Comparison of ENCODE assay signal across 1 cellular context in the genomic region with DNA sequence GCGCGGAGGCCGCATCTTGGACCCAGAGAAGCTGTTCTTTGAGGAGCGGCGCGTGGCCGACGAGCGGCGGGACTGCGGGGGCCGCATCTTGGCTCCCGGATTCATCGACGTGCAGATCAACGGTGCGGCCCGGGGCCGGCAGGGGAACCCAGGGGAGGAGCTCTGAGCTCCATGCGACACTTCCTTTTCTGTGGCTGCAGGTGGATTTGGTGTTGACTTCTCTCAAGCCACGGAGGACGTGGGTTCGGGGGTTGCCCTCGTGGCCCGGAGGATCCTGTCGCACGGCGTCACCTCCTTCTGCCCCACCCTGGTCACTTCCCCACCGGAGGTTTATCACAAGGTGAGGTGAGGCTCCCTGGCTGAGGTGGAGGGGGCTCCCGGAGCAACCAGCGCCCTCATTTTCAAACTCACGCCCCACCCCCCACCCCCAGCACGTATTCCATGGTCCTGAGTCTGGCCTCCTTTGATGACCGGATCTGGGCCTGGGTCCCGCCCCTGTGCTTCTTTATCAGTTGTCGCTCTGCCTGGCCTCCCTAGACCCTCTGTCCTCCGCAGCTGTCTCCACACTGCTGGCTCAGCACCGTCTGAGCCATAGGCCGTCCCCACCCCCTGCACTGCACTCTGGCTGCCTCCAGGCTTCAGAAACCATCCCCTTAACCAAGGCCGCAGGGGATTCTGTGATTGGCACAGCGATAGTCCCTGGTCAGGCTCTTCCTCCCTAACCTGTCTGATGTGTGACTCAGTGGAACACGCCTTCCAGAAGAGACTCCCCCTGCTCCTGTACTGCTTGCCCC.
TF ChIP-seq lines count a peak whose summit lies in the region.

No MANE protein-coding gene starts in this region.

TF ChIP-seq in HepG2, 621 proteins besides CTCF, POLR2A, EP300 and RAD21 (continued from another document and continues in another):
- TF ChIP-seq, protein P1, sequence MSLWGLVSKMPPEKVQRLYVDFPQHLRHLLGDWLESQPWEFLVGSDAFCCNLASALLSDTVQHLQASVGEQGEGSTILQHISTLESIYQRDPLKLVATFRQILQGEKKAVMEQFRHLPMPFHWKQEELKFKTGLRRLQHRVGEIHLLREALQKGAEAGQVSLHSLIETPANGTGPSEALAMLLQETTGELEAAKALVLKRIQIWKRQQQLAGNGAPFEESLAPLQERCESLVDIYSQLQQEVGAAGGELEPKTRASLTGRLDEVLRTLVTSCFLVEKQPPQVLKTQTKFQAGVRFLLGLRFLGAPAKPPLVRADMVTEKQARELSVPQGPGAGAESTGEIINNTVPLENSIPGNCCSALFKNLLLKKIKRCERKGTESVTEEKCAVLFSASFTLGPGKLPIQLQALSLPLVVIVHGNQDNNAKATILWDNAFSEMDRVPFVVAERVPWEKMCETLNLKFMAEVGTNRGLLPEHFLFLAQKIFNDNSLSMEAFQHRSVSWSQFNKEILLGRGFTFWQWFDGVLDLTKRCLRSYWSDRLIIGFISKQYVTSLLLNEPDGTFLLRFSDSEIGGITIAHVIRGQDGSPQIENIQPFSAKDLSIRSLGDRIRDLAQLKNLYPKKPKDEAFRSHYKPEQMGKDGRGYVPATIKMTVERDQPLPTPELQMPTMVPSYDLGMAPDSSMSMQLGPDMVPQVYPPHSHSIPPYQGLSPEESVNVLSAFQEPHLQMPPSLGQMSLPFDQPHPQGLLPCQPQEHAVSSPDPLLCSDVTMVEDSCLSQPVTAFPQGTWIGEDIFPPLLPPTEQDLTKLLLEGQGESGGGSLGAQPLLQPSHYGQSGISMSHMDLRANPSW (CRISPR knock-in tag; IDR thresholded peaks at IDR 0.05; ENCODE audit: borderline replicate concordance): no peak
- no peak for TF ChIP-seq KLF15 (CRISPR knock-in tag; IDR thresholded peaks at IDR 0.05; ENCODE audit: borderline replicate concordance)
- no peak for TF ChIP-seq ZNF329 (CRISPR knock-in tag; IDR thresholded peaks at IDR 0.05; ENCODE audit: low read depth)
- TF ChIP-seq ZFP36 (IDR thresholded peaks at IDR 0.05; ENCODE audit: borderline replicate concordance, low read depth, low read length, partially characterized antibody): no peak
- TF ChIP-seq POLR2G (IDR thresholded peaks at IDR 0.05; ENCODE audit: low read depth, low read length): peak; percentile 59
- peak; percentile 48; the same call in 1 of the 2 replicates for TF ChIP-seq ZNF605 (CRISPR knock-in tag; IDR thresholded peaks at IDR 0.05)
- TF ChIP-seq ZFX (CRISPR knock-in tag; IDR thresholded peaks at IDR 0.05; ENCODE audit: low read depth): peak; percentile 71
- TF ChIP-seq, protein P2, sequence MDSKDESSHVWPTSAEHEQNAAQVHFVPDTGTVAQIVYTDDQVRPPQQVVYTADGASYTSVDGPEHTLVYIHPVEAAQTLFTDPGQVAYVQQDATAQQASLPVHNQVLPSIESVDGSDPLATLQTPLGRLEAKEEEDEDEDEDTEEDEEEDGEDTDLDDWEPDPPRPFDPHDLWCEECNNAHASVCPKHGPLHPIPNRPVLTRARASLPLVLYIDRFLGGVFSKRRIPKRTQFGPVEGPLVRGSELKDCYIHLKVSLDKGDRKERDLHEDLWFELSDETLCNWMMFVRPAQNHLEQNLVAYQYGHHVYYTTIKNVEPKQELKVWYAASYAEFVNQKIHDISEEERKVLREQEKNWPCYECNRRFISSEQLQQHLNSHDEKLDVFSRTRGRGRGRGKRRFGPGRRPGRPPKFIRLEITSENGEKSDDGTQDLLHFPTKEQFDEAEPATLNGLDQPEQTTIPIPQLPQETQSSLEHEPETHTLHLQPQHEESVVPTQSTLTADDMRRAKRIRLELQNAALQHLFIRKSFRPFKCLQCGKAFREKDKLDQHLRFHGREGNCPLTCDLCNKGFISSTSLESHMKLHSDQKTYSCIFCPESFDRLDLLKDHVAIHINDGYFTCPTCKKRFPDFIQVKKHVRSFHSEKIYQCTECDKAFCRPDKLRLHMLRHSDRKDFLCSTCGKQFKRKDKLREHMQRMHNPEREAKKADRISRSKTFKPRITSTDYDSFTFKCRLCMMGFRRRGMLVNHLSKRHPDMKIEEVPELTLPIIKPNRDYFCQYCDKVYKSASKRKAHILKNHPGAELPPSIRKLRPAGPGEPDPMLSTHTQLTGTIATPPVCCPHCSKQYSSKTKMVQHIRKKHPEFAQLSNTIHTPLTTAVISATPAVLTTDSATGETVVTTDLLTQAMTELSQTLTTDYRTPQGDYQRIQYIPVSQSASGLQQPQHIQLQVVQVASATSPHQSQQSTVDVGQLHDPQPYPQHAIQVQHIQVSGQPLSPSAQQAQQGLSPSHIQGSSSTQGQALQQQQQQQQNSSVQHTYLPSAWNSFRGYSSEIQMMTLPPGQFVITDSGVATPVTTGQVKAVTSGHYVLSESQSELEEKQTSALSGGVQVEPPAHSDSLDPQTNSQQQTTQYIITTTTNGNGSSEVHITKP (CRISPR knock-in tag; IDR thresholded peaks at IDR 0.05; ENCODE audit: low read depth): no peak
- TF ChIP-seq FLYWCH1 (CRISPR knock-in tag; IDR thresholded peaks at IDR 0.05): no peak
- TF ChIP-seq ZNF644 (CRISPR knock-in tag; IDR thresholded peaks at IDR 0.05; ENCODE audit: low read depth): no peak
- peak; percentile 96 for TF ChIP-seq ZNF205 (CRISPR knock-in tag; IDR thresholded peaks at IDR 0.05)
- TF ChIP-seq ZNF292 (CRISPR knock-in tag; IDR thresholded peaks at IDR 0.05; ENCODE audit: borderline replicate concordance, low read depth): no peak
- no peak for TF ChIP-seq ZFP36L1 (CRISPR knock-in tag; IDR thresholded peaks at IDR 0.05)
- TF ChIP-seq, protein P3, sequence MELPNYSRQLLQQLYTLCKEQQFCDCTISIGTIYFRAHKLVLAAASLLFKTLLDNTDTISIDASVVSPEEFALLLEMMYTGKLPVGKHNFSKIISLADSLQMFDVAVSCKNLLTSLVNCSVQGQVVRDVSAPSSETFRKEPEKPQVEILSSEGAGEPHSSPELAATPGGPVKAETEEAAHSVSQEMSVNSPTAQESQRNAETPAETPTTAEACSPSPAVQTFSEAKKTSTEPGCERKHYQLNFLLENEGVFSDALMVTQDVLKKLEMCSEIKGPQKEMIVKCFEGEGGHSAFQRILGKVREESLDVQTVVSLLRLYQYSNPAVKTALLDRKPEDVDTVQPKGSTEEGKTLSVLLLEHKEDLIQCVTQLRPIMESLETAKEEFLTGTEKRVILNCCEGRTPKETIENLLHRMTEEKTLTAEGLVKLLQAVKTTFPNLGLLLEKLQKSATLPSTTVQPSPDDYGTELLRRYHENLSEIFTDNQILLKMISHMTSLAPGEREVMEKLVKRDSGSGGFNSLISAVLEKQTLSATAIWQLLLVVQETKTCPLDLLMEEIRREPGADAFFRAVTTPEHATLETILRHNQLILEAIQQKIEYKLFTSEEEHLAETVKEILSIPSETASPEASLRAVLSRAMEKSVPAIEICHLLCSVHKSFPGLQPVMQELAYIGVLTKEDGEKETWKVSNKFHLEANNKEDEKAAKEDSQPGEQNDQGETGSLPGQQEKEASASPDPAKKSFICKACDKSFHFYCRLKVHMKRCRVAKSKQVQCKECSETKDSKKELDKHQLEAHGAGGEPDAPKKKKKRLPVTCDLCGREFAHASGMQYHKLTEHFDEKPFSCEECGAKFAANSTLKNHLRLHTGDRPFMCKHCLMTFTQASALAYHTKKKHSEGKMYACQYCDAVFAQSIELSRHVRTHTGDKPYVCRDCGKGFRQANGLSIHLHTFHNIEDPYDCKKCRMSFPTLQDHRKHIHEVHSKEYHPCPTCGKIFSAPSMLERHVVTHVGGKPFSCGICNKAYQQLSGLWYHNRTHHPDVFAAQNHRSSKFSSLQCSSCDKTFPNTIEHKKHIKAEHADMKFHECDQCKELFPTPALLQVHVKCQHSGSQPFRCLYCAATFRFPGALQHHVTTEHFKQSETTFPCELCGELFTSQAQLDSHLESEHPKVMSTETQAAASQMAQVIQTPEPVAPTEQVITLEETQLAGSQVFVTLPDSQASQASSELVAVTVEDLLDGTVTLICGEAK (IDR thresholded peaks at IDR 0.05): no peak
- TF ChIP-seq, protein P3 (CRISPR knock-in tag; IDR thresholded peaks at IDR 0.05): no peak
- no peak for TF ChIP-seq CCAR2 (optimal IDR thresholded peaks at IDR 0.05; ENCODE audit: low read depth, low read length)
- no peak for TF ChIP-seq ZNF652 (CRISPR knock-in tag; IDR thresholded peaks at IDR 0.05; ENCODE audit: borderline replicate concordance, low read depth)
- peak; percentile 33; the same call in 1 of the 2 replicates for TF ChIP-seq SP5 (CRISPR knock-in tag; IDR thresholded peaks at IDR 0.05; ENCODE audit: borderline replicate concordance, low read depth)
- TF ChIP-seq, protein P4, sequence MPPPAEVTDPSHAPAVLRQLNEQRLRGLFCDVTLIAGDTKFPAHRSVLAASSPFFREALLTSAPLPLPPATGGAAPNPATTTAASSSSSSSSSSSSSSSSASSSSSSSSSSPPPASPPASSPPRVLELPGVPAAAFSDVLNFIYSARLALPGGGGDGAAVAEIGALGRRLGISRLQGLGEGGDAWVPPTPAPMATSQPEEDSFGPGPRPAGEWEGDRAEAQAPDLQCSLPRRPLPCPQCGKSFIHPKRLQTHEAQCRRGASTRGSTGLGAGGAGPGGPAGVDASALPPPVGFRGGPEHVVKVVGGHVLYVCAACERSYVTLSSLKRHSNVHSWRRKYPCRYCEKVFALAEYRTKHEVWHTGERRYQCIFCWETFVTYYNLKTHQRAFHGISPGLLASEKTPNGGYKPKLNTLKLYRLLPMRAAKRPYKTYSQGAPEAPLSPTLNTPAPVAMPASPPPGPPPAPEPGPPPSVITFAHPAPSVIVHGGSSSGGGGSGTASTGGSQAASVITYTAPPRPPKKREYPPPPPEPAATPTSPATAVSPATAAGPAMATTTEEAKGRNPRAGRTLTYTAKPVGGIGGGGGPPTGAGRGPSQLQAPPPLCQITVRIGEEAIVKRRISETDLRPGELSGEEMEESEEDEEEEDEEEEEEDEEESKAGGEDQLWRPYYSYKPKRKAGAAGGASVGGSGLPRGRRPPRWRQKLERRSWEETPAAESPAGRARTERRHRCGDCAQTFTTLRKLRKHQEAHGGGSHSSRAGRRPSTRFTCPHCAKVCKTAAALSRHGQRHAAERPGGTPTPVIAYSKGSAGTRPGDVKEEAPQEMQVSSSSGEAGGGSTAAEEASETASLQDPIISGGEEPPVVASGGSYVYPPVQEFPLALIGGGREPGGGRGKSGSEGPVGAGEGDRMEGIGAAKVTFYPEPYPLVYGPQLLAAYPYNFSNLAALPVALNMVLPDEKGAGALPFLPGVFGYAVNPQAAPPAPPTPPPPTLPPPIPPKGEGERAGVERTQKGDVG (CRISPR knock-in tag; IDR thresholded peaks at IDR 0.05; ENCODE audit: borderline replicate concordance): no peak
- TF ChIP-seq HNRNPLL (IDR thresholded peaks at IDR 0.05; ENCODE audit: low read depth, low read length, poor library complexity, severe bottlenecking): no peak
- no peak for TF ChIP-seq TMF1 (CRISPR knock-in tag; IDR thresholded peaks at IDR 0.05; ENCODE audit: low read depth)
- TF ChIP-seq NFE2 (CRISPR knock-in tag; IDR thresholded peaks at IDR 0.05): no peak
- no peak for TF ChIP-seq HMGA1 (CRISPR knock-in tag; conservative IDR thresholded peaks at IDR 0.05)
- TF ChIP-seq NFIB (CRISPR knock-in tag; IDR thresholded peaks at IDR 0.05; ENCODE audit: borderline replicate concordance): no peak
- no peak for TF ChIP-seq FOXO1 (CRISPR knock-in tag; IDR thresholded peaks at IDR 0.05)
- no peak for TF ChIP-seq THYN1 (CRISPR knock-in tag; IDR thresholded peaks at IDR 0.05; ENCODE audit: borderline replicate concordance, low read depth)
- no peak for TF ChIP-seq TARDBP (CRISPR knock-in tag; IDR thresholded peaks at IDR 0.05)
- no peak for TF ChIP-seq MED8 (CRISPR knock-in tag; IDR thresholded peaks at IDR 0.05; ENCODE audit: insufficient replicate concordance)
- no peak for TF ChIP-seq HOXA7 (CRISPR knock-in tag; IDR thresholded peaks at IDR 0.05)
- TF ChIP-seq BRCA1 (CRISPR knock-in tag; IDR thresholded peaks at IDR 0.05): no peak
- no peak for TF ChIP-seq ZNF547 (CRISPR knock-in tag; IDR thresholded peaks at IDR 0.05)
- no peak for TF ChIP-seq ZNF619 (CRISPR knock-in tag; IDR thresholded peaks at IDR 0.05)
- no peak for TF ChIP-seq STAT5B (CRISPR knock-in tag; IDR thresholded peaks at IDR 0.05)
- TF ChIP-seq, protein P5, sequence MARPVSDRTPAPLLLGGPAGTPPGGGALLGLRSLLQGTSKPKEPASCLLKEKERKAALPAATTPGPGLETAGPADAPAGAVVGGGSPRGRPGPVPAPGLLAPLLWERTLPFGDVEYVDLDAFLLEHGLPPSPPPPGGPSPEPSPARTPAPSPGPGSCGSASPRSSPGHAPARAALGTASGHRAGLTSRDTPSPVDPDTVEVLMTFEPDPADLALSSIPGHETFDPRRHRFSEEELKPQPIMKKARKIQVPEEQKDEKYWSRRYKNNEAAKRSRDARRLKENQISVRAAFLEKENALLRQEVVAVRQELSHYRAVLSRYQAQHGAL (CRISPR knock-in tag; IDR thresholded peaks at IDR 0.05; ENCODE audit: not compliant biosample characterization): no peak
- no peak for TF ChIP-seq PPARG (CRISPR knock-in tag; conservative IDR thresholded peaks at IDR 0.05)
- no peak for TF ChIP-seq ZNF790 (CRISPR knock-in tag; IDR thresholded peaks at IDR 0.05; ENCODE audit: borderline replicate concordance)
- TF ChIP-seq ZNF546 (CRISPR knock-in tag; conservative IDR thresholded peaks at IDR 0.05): no peak
- TF ChIP-seq ISL2 (CRISPR knock-in tag; IDR thresholded peaks at IDR 0.05): 0 out of 2 replicates have a peak, but pooled peaks have one; percentile 17
- no peak for TF ChIP-seq ZNF616 (CRISPR knock-in tag; IDR thresholded peaks at IDR 0.05; ENCODE audit: low read depth)
- TF ChIP-seq ZNF451 (CRISPR knock-in tag; IDR thresholded peaks at IDR 0.05): no peak
- TF ChIP-seq ZZZ3 (CRISPR knock-in tag; IDR thresholded peaks at IDR 0.05; ENCODE audit: borderline replicate concordance): no peak
- TF ChIP-seq ZNF225 (CRISPR knock-in tag; IDR thresholded peaks at IDR 0.05): no peak
- no peak for TF ChIP-seq STAG1 (CRISPR knock-in tag; IDR thresholded peaks at IDR 0.05)
- TF ChIP-seq ZNF282 (IDR thresholded peaks at IDR 0.05; ENCODE audit: partially characterized antibody): no peak
- no peak for TF ChIP-seq ZNF136 (CRISPR knock-in tag; IDR thresholded peaks at IDR 0.05; ENCODE audit: low read depth)
